Comparison of ENCODE assay signal across 8 cellular contexts in the genomic region with DNA sequence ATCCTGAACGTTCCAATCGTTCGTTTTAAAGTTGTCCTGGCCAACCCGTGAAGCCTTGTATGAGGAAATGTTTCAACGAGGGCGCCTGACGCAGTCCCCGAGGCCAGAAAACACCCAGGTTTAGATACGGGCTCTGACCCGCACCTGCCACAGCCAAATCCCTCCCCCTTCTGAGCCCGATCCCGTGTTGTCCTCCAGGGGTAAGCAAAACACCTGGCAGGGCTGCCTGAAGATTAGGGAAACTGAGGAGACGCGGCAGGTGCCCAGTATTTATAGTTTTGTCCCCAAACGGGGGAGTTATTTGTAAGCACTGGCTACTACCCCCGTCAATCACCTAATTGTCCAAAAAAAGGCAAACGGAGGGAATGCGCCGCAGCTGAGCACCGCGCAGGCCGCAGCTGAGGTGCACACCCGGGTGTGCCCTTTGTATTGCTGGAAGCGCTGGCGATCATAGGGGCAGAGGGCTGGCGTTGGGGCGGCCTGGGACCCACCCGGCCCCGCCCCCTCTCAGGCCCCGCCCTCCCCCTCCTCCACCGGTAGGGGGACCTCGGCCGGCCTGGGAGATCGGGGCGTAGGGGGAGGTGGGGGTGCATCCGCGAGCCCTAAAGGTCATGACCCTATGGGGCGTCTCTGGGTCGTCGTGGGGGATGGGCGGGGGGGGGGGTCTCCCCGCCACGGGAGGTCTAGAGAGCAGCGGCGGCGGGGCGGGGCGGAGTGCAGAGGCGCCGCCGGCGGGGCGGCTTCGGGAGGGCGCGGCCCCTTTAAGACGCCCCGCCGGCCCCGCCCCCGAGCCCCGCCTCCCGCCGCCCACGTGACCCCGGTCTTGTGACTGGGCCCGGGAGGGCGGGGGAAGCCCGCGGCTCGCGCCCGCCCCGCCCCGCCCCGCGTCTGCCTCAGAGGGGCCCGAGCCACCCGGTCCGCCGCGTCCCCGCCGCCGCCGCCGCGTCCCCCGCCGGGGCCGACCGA. TPM values are rescaled to one million over a fixed set of nuclear protein-coding genes. Genes with fewer than 3 reads are reported as not detected.
DNase-seq lines count a peak whose midpoint lies in the region; ATAC-seq, FAIRE-seq and TF ChIP-seq lines count a peak whose summit lies in the region.

A gene with protein sequence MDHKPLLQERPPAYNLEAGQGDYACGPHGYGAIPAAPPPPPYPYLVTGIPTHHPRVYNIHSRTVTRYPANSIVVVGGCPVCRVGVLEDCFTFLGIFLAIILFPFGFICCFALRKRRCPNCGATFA (plus strand): TSS at position 896 of the 966 bp plus-strand sequence. CDS start 110 bp downstream, outside the sequence.

- H3K9me3 Mint-ChIP-seq in T-helper 1 cell treated with Interleukin-12 subunit alpha and Interleukin-12 subunit beta and Interleukin-4 antibody, amounts not matched to agents 30 μg/mL and 1 μg/mL, for 36 hours = no peaks in the 10 kb centered on the region

- H3K27me3 Mint-ChIP-seq in T-helper 1 cell treated with Interleukin-12 subunit alpha and Interleukin-12 subunit beta and Interleukin-4 antibody, amounts not matched to agents 30 μg/mL and 1 μg/mL, for 36 hours (ENCODE audit: low read depth) = no peaks in the 10 kb centered on the region

- H3K36me3 Mint-ChIP-seq in T-helper 1 cell treated with Interleukin-12 subunit alpha and Interleukin-12 subunit beta and Interleukin-4 antibody, amounts not matched to agents 30 μg/mL and 1 μg/mL, for 36 hours (ENCODE audit: low read depth) = peaks cover 14% of the 10 kb centered on the region

- TF ChIP-seq CTCF in GM12874 (IDR thresholded peaks at IDR 0.05; ENCODE audit: insufficient read depth, low read depth, low read length) = 0 out of 2 replicates have a peak, but pooled peaks have one; percentile 1

- ATAC-seq in HG02642 (IDR thresholded peaks at IDR 0.05; ENCODE audit: poor library complexity, unreplicated experiment) (peak; percentile 82), left ventricle myocardium superior (peak; percentile 79)

- peak within 1 kb of the TSS; percentile 74 for H3K27ac Mint-ChIP-seq in T-helper 1 cell treated with Interleukin-12 subunit alpha and Interleukin-12 subunit beta and Interleukin-4 antibody, amounts not matched to agents 30 μg/mL and 1 μg/mL, for 36 hours

- H3K4me1 Mint-ChIP-seq in T-helper 1 cell treated with Interleukin-12 subunit alpha and Interleukin-12 subunit beta and Interleukin-4 antibody, amounts not matched to agents 30 μg/mL and 1 μg/mL, for 36 hours (ENCODE audit: low read depth) = peaks cover 25% of the 10 kb centered on the region

- peak; percentile 30 for FAIRE-seq in urothelium cell line (lab: Jason Lieb, UNC)

- intact Hi-C loops in left ventricle myocardium superior (cut with micrococcal nuclease) = no loop called here

- DNase-seq in NCI-H146 (lab: John Stamatoyannopoulos, UW) (peak; percentile 91), amniotic stem cell (lab: John Stamatoyannopoulos, UW) (peak; percentile 75), left ventricle myocardium superior (peak; percentile 96), pulmonary artery endothelial cell (ENCODE audit: low read depth, low spot score) (peak; percentile 60), urothelium cell line (ENCODE audit: low spot score) (peak; percentile 99)

- H3K4me3 Mint-ChIP-seq in T-helper 1 cell treated with Interleukin-12 subunit alpha and Interleukin-12 subunit beta and Interleukin-4 antibody, amounts not matched to agents 30 μg/mL and 1 μg/mL, for 36 hours = peak within 1 kb of the TSS; percentile 84

RNA-seq across cellular contexts. Expression of the gene that starts here (rescaled TPM):
- 269 TPM for total RNA-seq in left ventricle myocardium superior
- total RNA-seq in pulmonary artery endothelial cell = 59.2 and 75.0 TPM in 2 replicates

Comparison
In these comparisons a context has a peak if more than half of its experiments do, and no peak if none do; other contexts are left out.
1. Peak in every context shown above with its lines: DNase-seq and ATAC-seq.